ENCODE assay signal across 8 cellular contexts in the genomic region with DNA sequence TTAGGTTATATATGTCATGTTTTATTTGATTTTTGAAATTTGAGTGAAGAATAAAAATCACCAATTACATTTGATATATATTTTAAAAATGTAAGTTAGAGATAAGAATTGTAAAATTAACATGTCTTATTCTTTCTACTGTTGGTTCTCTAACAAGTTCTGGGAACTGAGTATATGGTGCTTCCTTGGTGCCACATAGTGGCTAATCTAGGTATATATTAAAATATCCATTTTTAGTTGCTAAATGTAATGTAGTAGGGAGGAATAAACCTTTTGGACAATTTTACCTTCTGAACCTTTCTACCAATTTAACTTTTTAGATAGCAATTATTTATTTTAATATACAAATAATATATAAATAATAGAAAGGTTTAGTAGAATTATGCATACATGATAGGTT. TPM values are rescaled to one million over a fixed set of nuclear protein-coding genes. Genes with fewer than 3 reads are reported as not detected.
DNase-seq lines count a peak whose midpoint lies in the region; ATAC-seq, FAIRE-seq and TF ChIP-seq lines count a peak whose summit lies in the region.

No MANE protein-coding gene starts in this region.

- POLR2A ChIA-PET in RWPE1 (lab: Yijun Ruan, JAX; ENCODE audit: low non-redundant PET): no interaction called here

- no peak overlapping the region for H3K4me3 ChIP-seq in tibial artery

- no peaks in the 10 kb centered on the region for H3K9me3 ChIP-seq in tibial artery

- TF ChIP-seq CTCF in D721Med (IDR thresholded peaks at IDR 0.05; ENCODE audit: insufficient read depth, missing control alignments) (peak; percentile 56), RWPE1 (conservative IDR thresholded peaks at IDR 0.05; ENCODE audit: low read depth) (peak; percentile 46; the same call in 1 of the 2 replicates), tibial artery (IDR thresholded peaks at IDR 0.05) (peak; percentile 51 to 53)

- intact Hi-C loops in tibial artery (cut with DNase I; ENCODE audit: low total_unique reads): loop anchor here (5.0 kb wide), 1 partner anchor 110 kb away; the partner anchor contains the start of gene STEAP1

- H3K4me1 ChIP-seq in tibial artery: peaks cover 0 to 4% (median 0%) of the 10 kb centered on the region in 4 donors

- FAIRE-seq in D721Med (lab: Jason Lieb, UNC): no peak
- FAIRE-seq in frontal cortex (lab: Jason Lieb, UNC): peak; percentile 94

- DNase-seq in D721Med (ENCODE audit: insufficient read length, low spot score) (no peak), RWPE1 (ENCODE audit: low spot score) (peak; percentile 54), frontal cortex (ENCODE audit: low spot score in 2 of 2) (peak in 1 of 2 donors; percentile 18), tibial artery (no peak), GM19240 (ENCODE audit: insufficient read length, low spot score) (no peak)
- DNase-seq in stimulated activated naive CD4-positive, alpha-beta T cell treated with Interleukin-2 at 50 U/mL for 16 hours (lab: John Stamatoyannopoulos, UW): no peak

- ATAC-seq in GM19455 (IDR thresholded peaks at IDR 0.05; ENCODE audit: unreplicated experiment) (peak; percentile 83), HG03575 (IDR thresholded peaks at IDR 0.05; ENCODE audit: extremely low read depth, insufficient number of reproducible peaks, low FRiP score, unreplicated experiment) (peak; percentile 89)

- no peaks in the 10 kb centered on the region for H3K27me3 ChIP-seq in tibial artery

- CTCF ChIA-PET in RWPE1 (lab: Yijun Ruan, JAX): no interaction called here

- H3K27ac ChIP-seq in RWPE1: no peak overlapping the region
- no peak overlapping the region for H3K27ac ChIP-seq in tibial artery

- H3K36me3 ChIP-seq in tibial artery: no peaks in the 10 kb centered on the region

RNA-seq across cellular contexts. Expression of gene CFAP69, which starts 17.5 kb away (rescaled TPM):
- 3.3 TPM for total RNA-seq in frontal cortex

RNA-seq across cellular contexts. Expression of gene STEAP2, which starts 50.9 kb away (rescaled TPM):
- total RNA-seq in frontal cortex: 2.4 TPM

RNA-seq across cellular contexts. Expression of gene FAM237B, which starts 58.7 kb away (rescaled TPM):
- under 0.01 TPM for total RNA-seq in frontal cortex
